Comparison of ENCODE assay signal across 1 cellular context in genomic region chr1:67831850-67832513, GRCh38.
TF ChIP-seq lines count a peak whose summit lies in the region.

No MANE protein-coding gene starts in this region.

TF ChIP-seq in H1, 55 proteins besides CTCF, POLR2A, EP300 and RAD21 (continued from another document):
- no peak for TF ChIP-seq GABPA (IDR thresholded peaks at IDR 0.05; ENCODE audit: borderline replicate concordance, insufficient read depth, low read length)
- TF ChIP-seq JUN (IDR thresholded peaks at IDR 0.05; ENCODE audit: low read depth, low read length) = no peak
- TF ChIP-seq NANOG (IDR thresholded peaks at IDR 0.05; ENCODE audit: insufficient read depth, low read depth, low read length, poor library complexity, severe bottlenecking) = no peak
- TF ChIP-seq TEAD4 (IDR thresholded peaks at IDR 0.05; ENCODE audit: low read depth, low read length) = no peak
- TF ChIP-seq ATF3 (IDR thresholded peaks at IDR 0.05; ENCODE audit: insufficient read depth, low read depth, low read length) = no peak
- no peak for TF ChIP-seq CEBPB (IDR thresholded peaks at IDR 0.05; ENCODE audit: low read depth, low read length)
- peak; percentile 30; the same call in 1 of the 2 replicates for TF ChIP-seq RBBP5 (IDR thresholded peaks at IDR 0.05; ENCODE audit: borderline replicate concordance, low read depth, low read length)
- peak; percentile 17 for TF ChIP-seq KDM4A (IDR thresholded peaks at IDR 0.05; ENCODE audit: low read depth, low read length, severe bottlenecking)
- no peak for TF ChIP-seq ATF2 (IDR thresholded peaks at IDR 0.05; ENCODE audit: low read length)
- no peak for TF ChIP-seq CBX5 (IDR thresholded peaks at IDR 0.05; ENCODE audit: low read depth, low read length)
- TF ChIP-seq MAX (IDR thresholded peaks at IDR 0.05) = peak; percentile 75
- no peak for TF ChIP-seq KDM1A (IDR thresholded peaks at IDR 0.05; ENCODE audit: borderline replicate concordance, low read length)
- no peak for TF ChIP-seq SP4 (IDR thresholded peaks at IDR 0.05; ENCODE audit: low read length)
- 0 out of 4 replicates have a peak, but pooled peaks have one; percentile 10 to 61 for TF ChIP-seq SIN3A (conservative IDR thresholded peaks at IDR 0.05 in 1 of 2, IDR thresholded peaks at IDR 0.05 in 1 of 2; ENCODE audit: low read depth in 1 of 2, low read length in 2 of 2)
- TF ChIP-seq KDM5A (IDR thresholded peaks at IDR 0.05; ENCODE audit: low read length) = no peak
- no peak for TF ChIP-seq EZH2 (IDR thresholded peaks at IDR 0.05; ENCODE audit: low read depth, low read length, severe bottlenecking)
- peak; percentile 72 for TF ChIP-seq YY1 (IDR thresholded peaks at IDR 0.05; ENCODE audit: low read depth, low read length)
- no peak for TF ChIP-seq EGR1 (IDR thresholded peaks at IDR 0.05; ENCODE audit: borderline replicate concordance, low read depth, low read length)
- TF ChIP-seq BCL11A (IDR thresholded peaks at IDR 0.05; ENCODE audit: low read depth in 2 of 2, low read length in 2 of 2) = no peak
- no peak for TF ChIP-seq SP1 (IDR thresholded peaks at IDR 0.05; ENCODE audit: low read depth, low read length)
- no peak for TF ChIP-seq CREB1 (IDR thresholded peaks at IDR 0.05)
- TF ChIP-seq SAP30 (IDR thresholded peaks at IDR 0.05; ENCODE audit: insufficient read depth, insufficient replicate concordance, low read length) = peak; percentile 79
- TF ChIP-seq CHD7 (IDR thresholded peaks at IDR 0.05; ENCODE audit: insufficient replicate concordance, low read length) = no peak
- no peak for TF ChIP-seq JUND (IDR thresholded peaks at IDR 0.05; ENCODE audit: low read length)
- TF ChIP-seq USF2 (IDR thresholded peaks at IDR 0.05; ENCODE audit: low read length) = no peak
- TF ChIP-seq ASH2L (IDR thresholded peaks at IDR 0.05; ENCODE audit: low read length) = peak; percentile 58
- TF ChIP-seq PHF8 (conservative IDR thresholded peaks at IDR 0.05; ENCODE audit: low read depth, low read length) = no peak
- TF ChIP-seq POU5F1 (IDR thresholded peaks at IDR 0.05; ENCODE audit: low read depth, low read length) = no peak
- no peak for TF ChIP-seq CHD2 (IDR thresholded peaks at IDR 0.05; ENCODE audit: low read length)
- TF ChIP-seq TAF1 (IDR thresholded peaks at IDR 0.05; ENCODE audit: low read depth, low read length) = peak; percentile 34; the same call in 1 of the 2 replicates
- TF ChIP-seq TAF7 (optimal IDR thresholded peaks at IDR 0.05; ENCODE audit: borderline replicate concordance, low read depth, low read length) = no peak
- TF ChIP-seq SIRT6 (IDR thresholded peaks at IDR 0.05; ENCODE audit: low read length) = no peak
- TF ChIP-seq SUZ12 (IDR thresholded peaks at IDR 0.05; ENCODE audit: low read length) = no peak
- no peak for TF ChIP-seq MAFK (IDR thresholded peaks at IDR 0.05; ENCODE audit: low read depth, low read length)
- no peak for TF ChIP-seq SIX5 (IDR thresholded peaks at IDR 0.05; ENCODE audit: low read depth, low read length)
- peak; percentile 8 for TF ChIP-seq CTBP2 (IDR thresholded peaks at IDR 0.05; ENCODE audit: borderline replicate concordance, insufficient read depth, insufficient read length, low read length)
- no peak for TF ChIP-seq ZNF274 (IDR thresholded peaks at IDR 0.05; ENCODE audit: borderline replicate concordance, extremely low read depth, low read length)
- no peak for TF ChIP-seq GTF2F1 (IDR thresholded peaks at IDR 0.05; ENCODE audit: borderline replicate concordance, low read depth, low read length)
- no peak for TF ChIP-seq HDAC6 (IDR thresholded peaks at IDR 0.05; ENCODE audit: low read depth, low read length)
- no peak for TF ChIP-seq TCF12 (IDR thresholded peaks at IDR 0.05; ENCODE audit: low read depth, low read length)
- TF ChIP-seq CBX8 (IDR thresholded peaks at IDR 0.05; ENCODE audit: borderline replicate concordance, low read depth, low read length) = no peak
- TF ChIP-seq POLR2AphosphoS5 (IDR thresholded peaks at IDR 0.05; ENCODE audit: low read depth, low read length) = no peak
- TF ChIP-seq E2F6 (IDR thresholded peaks at IDR 0.05) = peak; percentile 52; the same call in 1 of the 2 replicates
- no peak for TF ChIP-seq NRF1 (IDR thresholded peaks at IDR 0.05; ENCODE audit: low read depth, low read length)
- TF ChIP-seq HDAC2 (IDR thresholded peaks at IDR 0.05; ENCODE audit: borderline replicate concordance in 1 of 2, low read depth in 2 of 2, low read length in 2 of 2) = no peak
